ENCODE assay signal across 1 cellular context in the genomic region with DNA sequence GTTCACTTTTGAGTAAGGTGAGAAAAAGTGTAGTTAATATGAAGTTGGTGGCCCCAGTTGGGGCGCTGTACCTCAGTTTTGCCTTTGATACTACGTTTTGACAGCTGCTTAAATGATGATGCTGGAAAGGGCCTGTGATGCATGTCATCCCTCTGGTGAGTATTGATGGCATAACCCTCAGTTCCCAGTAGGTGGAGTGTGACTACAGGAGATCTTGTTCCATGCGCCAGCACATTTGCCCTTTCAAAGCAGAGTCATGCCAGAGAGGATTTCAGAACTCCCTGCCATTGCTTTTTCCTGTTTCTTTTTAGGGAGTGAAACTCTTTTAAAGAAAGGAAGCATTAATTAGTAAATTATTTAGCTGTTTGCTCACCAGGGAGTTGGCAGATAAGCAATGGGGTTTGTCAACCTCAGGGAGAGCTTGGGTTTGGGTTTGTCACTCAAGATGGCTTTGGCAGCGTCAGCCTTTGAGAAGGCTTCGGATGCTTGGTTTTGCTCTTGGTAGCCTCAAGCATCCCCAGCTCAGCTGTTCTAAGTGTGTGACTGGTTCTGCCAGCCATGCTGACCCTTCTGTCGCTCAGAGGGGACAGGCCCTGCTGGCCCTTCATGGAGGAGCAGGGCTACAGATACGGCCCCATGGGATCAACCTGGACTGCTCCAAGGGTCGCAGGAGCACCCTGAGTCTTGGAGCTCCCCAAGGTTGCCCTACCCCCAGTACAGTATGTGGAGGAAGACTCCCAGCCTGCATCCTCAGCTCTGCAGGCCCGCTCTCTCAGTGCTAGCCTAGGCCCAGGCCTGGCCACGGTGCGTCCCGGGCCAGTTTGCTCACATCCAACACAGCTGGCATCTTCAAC.
TF ChIP-seq lines count a peak whose summit lies in the region.

No MANE protein-coding gene starts in this region.

TF ChIP-seq in HCT116, 20 proteins besides CTCF, POLR2A, EP300 and RAD21 (continued from another document):
- TF ChIP-seq FOSL1 (IDR thresholded peaks at IDR 0.05; ENCODE audit: low read depth) (no peak), CBX3 (IDR thresholded peaks at IDR 0.05; ENCODE audit: low read depth) (no peak)
